Comparison of ENCODE assay signal across 13 cellular contexts in the genomic region with DNA sequence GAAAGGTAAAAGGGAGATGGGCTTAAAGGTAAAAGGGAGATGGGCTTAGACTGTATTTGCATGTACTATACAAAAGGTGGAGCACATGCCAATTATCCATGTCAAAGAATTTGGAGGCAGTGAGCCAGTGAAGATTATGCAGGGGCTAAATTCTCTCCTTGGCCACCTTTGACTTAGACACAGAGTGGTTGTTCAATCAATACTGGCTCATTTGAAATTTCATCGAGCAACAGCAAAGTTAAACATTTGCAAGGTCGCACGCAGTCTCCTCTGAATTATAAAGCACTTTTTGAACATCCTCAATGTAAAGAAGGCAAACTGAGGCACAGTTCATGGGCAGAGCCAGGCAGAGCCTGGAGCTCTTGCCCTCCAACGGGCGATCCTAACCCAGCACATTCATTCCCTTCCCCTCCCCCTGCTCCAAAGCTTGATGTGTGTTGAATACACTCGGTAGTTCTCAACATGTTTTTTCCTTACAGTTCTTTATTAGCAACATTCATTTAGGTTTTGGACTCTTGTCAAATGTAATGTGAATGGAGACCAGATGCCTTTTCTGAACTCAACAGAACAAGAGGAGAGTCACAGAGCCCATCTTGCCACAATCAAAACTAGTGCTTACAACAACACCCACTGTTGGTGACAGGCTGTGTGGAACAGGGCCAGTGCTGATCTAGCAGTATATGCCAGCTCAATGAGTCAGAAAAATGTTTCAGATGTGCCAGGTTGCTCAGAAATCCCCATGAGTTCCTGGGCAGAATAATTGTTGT.
A peak's percentile ranks its signal among the peaks of the same experiment; 100 is the strongest.
DNase-seq lines count a peak whose midpoint lies in the region; ATAC-seq and TF ChIP-seq lines count a peak whose summit lies in the region.
"Had no signal": no experiment of that assay in that cellular context is flagged by ENCODE, and none has a peak within 500 bp of the region (broad histone marks: within the 10 kb centered on the region; RNA-seq: fewer than 3 reads in every experiment).

No MANE protein-coding gene starts in this region.

- TF ChIP-seq CTCF in RWPE1 (conservative IDR thresholded peaks at IDR 0.05; ENCODE audit: low read depth) (no peak), prostate gland (IDR thresholded peaks at IDR 0.05) (no peak)

- ATAC-seq in HG03520 (IDR thresholded peaks at IDR 0.05; ENCODE audit: unreplicated experiment): no peak

- no peaks in the 10 kb centered on the region for H3K27me3 ChIP-seq in prostate gland (replicated peaks; ENCODE audit: insufficient read depth)
- H3K27me3 ChIP-seq: Peyer's patch, stomach had no signal

- 81% methylated on average over 6 of the region's 6 CpGs for WGBS in prostate gland

- H3K27ac ChIP-seq in RWPE1: no peak overlapping the region
- H3K27ac ChIP-seq in prostate gland: no peak overlapping the region
- H3K27ac ChIP-seq: Peyer's patch, stomach, VCaP had no signal

- no peaks in the 10 kb centered on the region for H3K36me3 ChIP-seq in prostate gland
- H3K36me3 ChIP-seq: Peyer's patch, stomach had no signal

- CTCF ChIA-PET in RWPE1 (lab: Yijun Ruan, JAX): no interaction called here

- POLR2A ChIA-PET in RWPE1 (lab: Yijun Ruan, JAX; ENCODE audit: low non-redundant PET): no interaction called here

- no peak overlapping the region for H3K4me3 ChIP-seq in prostate gland
- H3K4me3 ChIP-seq: Peyer's patch, stomach had no signal

- no peaks in the 10 kb centered on the region for H3K4me1 ChIP-seq in prostate gland (replicated peaks)
- H3K4me1 ChIP-seq: Peyer's patch, stomach had no signal

- DNase-seq in H4 (ENCODE audit: low spot score): peak; percentile 17
- peak; percentile 5 for DNase-seq in RWPE1 (ENCODE audit: low spot score)
- DNase-seq in fibroblast of the conjunctiva (ENCODE audit: low read depth): peak; percentile 20
- peak; percentile 8 for DNase-seq in prostate gland (ENCODE audit: low spot score)
- no peak for DNase-seq in CD1c-positive myeloid dendritic cell (ENCODE audit: extremely low spot score)
- DNase-seq in GOT3 (lab: John Stamatoyannopoulos, UW): no peak
- no peak for DNase-seq in HK-2 (ENCODE audit: unreplicated experiment)
- DNase-seq: activated naive CD4-positive, alpha-beta T cell; effector CD4-positive, alpha-beta T cell; Peyer's patch; stomach had no signal

- intact Hi-C loops in prostate gland (cut with DNase I): no loop called here

- no peaks in the 10 kb centered on the region for H3K9me3 ChIP-seq in prostate gland
- H3K9me3 ChIP-seq: Peyer's patch, stomach had no signal

- TF ChIP-seq POLR2A in prostate gland (IDR thresholded peaks at IDR 0.05): no peak

Comparison
In these comparisons a context has a peak if more than half of its experiments do, and no peak if none do; other contexts are left out.
1. DNase-seq: peak in H4 (single experiment), RWPE1 (single experiment), fibroblast of the conjunctiva (single experiment) and prostate gland (single experiment); none in CD1c-positive myeloid dendritic cell (single experiment), GOT3 (single experiment) and HK-2 (single experiment).